ENCODE assay signal across 12 cellular contexts in the genomic region with DNA sequence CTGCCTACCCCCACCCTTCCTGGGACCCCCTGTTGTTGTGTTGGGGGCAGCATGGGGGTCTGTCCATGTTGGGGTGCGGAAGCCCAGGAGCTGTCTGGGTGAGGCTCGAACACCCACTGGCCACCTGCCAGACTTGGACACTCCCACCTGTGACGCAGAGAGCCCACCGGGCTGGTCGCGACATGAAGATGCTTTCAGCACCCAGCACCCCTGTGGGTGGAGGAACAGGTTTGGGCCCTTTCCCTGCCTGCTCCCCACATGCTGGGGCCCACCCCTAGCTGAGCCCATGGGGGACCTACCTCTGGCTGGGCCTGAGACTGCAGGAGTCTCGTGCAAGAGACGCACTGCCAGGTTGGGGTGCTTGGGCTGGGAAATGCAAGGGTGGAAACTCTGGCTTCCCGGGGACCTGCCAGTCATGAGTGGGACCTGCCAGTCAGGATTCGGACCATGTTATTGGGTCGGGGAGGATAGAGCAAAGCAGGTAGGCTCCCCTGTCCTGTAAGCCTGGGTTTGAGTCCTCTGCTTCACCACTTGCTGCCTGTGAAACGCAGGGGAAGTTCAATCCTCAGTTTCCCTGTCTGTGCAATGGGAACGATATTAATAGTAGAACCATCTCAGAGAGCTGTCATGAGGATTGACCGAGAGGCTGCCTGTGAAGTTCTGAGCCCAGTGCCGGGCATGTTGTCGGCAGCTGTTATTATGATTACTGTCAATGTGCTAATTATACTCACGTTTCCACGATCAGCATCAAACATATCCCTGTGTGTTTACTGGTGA. TPM values are rescaled to one million over a fixed set of nuclear protein-coding genes. Genes with fewer than 3 reads are reported as not detected.
A peak's percentile ranks its signal among the peaks of the same experiment; 100 is the strongest.
DNase-seq lines count a peak whose midpoint lies in the region; ATAC-seq, FAIRE-seq and TF ChIP-seq lines count a peak whose summit lies in the region.
"Had no signal": no experiment of that assay in that cellular context is flagged by ENCODE, and none has a peak within 500 bp of the region (broad histone marks: within the 10 kb centered on the region; RNA-seq: fewer than 3 reads in every experiment).

No MANE protein-coding gene starts in this region.

- peak overlapping the region; percentile 92 for H3K27ac ChIP-seq in angular gyrus (ENCODE audit: low read depth, low read length)
- peak overlapping the region; percentile 87 for H3K27ac ChIP-seq in foreskin keratinocyte
- peak overlapping the region; percentile 67 for H3K27ac ChIP-seq in osteoblast (ENCODE audit: low read depth, low read length)
- H3K27ac ChIP-seq in kidney (ENCODE audit: low read depth in 2 of 2, low read length in 2 of 2) = peak overlapping the region in 1 of 2 donors; percentile 52
- H3K27ac ChIP-seq: SK-N-MC had no signal

- peak overlapping the region; percentile 13 for H2AFZ ChIP-seq in osteoblast (ENCODE audit: low read length)

- H3K9ac ChIP-seq in kidney (ENCODE audit: low read length in 2 of 2) = peak overlapping the region in 1 of 2 donors; percentile 42

- H3K4me3 ChIP-seq in osteoblast (ENCODE audit: insufficient read depth, low read length) (peak overlapping the region; percentile 53), kidney (ENCODE audit: low read length in 2 of 2) (no peak overlapping the region)
- H3K4me3 ChIP-seq: SK-N-MC had no signal

- H3K4me2 ChIP-seq in osteoblast (ENCODE audit: insufficient read depth, low read length) = peak overlapping the region; percentile 81

- H3K4me1 ChIP-seq in foreskin keratinocyte = peaks cover 31% of the 10 kb centered on the region
- H3K4me1 ChIP-seq in osteoblast (ENCODE audit: insufficient read depth, low read length) = peaks cover 30% of the 10 kb centered on the region
- peaks cover 9 to 18% of the 10 kb centered on the region in 2 donors for H3K4me1 ChIP-seq in kidney (ENCODE audit: control insufficient read depth in 1 of 2, insufficient read depth in 1 of 2, low read depth in 1 of 2, low read length in 2 of 2)

- H3K9me3 ChIP-seq in osteoblast (ENCODE audit: low read depth, low read length) (no peaks in the 10 kb centered on the region), kidney (ENCODE audit: control insufficient read depth in 1 of 2, low read length in 2 of 2) (no peaks in the 10 kb centered on the region)

- intact Hi-C loops in kidney (cut with DNase I) = no loop called here

- no peaks in the 10 kb centered on the region for H3K27me3 ChIP-seq in foreskin keratinocyte
- H3K27me3 ChIP-seq in osteoblast (ENCODE audit: insufficient read depth, low read length) = no peaks in the 10 kb centered on the region

- FAIRE-seq in urothelium cell line (lab: Jason Lieb, UNC) (peak; percentile 98), kidney (lab: Jason Lieb, UNC) (no peak)
- FAIRE-seq: endometrium had no signal

- H4K20me1 ChIP-seq in osteoblast (ENCODE audit: insufficient read depth, low read length) = no peaks in the 10 kb centered on the region

- H3K36me3 ChIP-seq in osteoblast (ENCODE audit: insufficient read depth, low read length) = no peaks in the 10 kb centered on the region
- H3K36me3 ChIP-seq in kidney (ENCODE audit: control insufficient read depth in 1 of 2, insufficient read depth in 2 of 2, low read length in 2 of 2) = no peaks in the 10 kb centered on the region

- DNase-seq in foreskin keratinocyte (peak in 1 of 2 donors; percentile 65), osteoblast (ENCODE audit: insufficient read length, low spot score, missing footprints) (peak; percentile 37), urothelium cell line (ENCODE audit: low spot score) (no peak), kidney (no peak), cerebellar nuclear complex (lab: John Stamatoyannopoulos, UW) (no peak)
- DNase-seq: activated CD4-positive, alpha-beta T cell treated with anti-CD3 and anti-CD28 coated beads for 4 hours; activated naive CD4-positive, alpha-beta T cell; NCI-H526 treated with DMSO at 0.1 percent for 48 hours had no signal

- TF ChIP-seq CTCF in foreskin keratinocyte (conservative IDR thresholded peaks at IDR 0.05) (no peak), osteoblast (IDR thresholded peaks at IDR 0.05; ENCODE audit: extremely low read depth, low read depth, low read length) (no peak), kidney (IDR thresholded peaks at IDR 0.05; ENCODE audit: borderline replicate concordance, extremely low read depth, insufficient read depth) (no peak)

- peaks cover 36% of the 10 kb centered on the region for H3K79me2 ChIP-seq in osteoblast (ENCODE audit: insufficient read depth, low read length)

- peak; percentile 64 for ATAC-seq in foreskin keratinocyte
- ATAC-seq in HG02970 (IDR thresholded peaks at IDR 0.05; ENCODE audit: low FRiP score, unreplicated experiment) = no peak

RNA-seq across cellular contexts. Expression of a gene that starts 24.1 kb away (rescaled TPM):
- total RNA-seq in foreskin keratinocyte (22.6 and 26.2 TPM in 2 replicates), osteoblast (16.6 and 18.3 TPM in 2 replicates), kidney (65.2 TPM)
- polyA plus RNA-seq in foreskin keratinocyte (4.7 and 6.6 TPM in 2 replicates), kidney (ENCODE audit: insufficient read depth, low read depth, low replicate concordance) (7.3 TPM)

RNA-seq across cellular contexts. Expression of a gene that starts 30.1 kb away (rescaled TPM):
- not detected in 2 replicates for total RNA-seq in foreskin keratinocyte
- not detected in 2 replicates for polyA plus RNA-seq in foreskin keratinocyte
- not detected in 2 replicates for total RNA-seq in osteoblast
- not detected for total RNA-seq in kidney
- not detected for polyA plus RNA-seq in kidney (ENCODE audit: insufficient read depth, low read depth, low replicate concordance)
